ENCODE assay signal across 2 cellular contexts in the genomic region with DNA sequence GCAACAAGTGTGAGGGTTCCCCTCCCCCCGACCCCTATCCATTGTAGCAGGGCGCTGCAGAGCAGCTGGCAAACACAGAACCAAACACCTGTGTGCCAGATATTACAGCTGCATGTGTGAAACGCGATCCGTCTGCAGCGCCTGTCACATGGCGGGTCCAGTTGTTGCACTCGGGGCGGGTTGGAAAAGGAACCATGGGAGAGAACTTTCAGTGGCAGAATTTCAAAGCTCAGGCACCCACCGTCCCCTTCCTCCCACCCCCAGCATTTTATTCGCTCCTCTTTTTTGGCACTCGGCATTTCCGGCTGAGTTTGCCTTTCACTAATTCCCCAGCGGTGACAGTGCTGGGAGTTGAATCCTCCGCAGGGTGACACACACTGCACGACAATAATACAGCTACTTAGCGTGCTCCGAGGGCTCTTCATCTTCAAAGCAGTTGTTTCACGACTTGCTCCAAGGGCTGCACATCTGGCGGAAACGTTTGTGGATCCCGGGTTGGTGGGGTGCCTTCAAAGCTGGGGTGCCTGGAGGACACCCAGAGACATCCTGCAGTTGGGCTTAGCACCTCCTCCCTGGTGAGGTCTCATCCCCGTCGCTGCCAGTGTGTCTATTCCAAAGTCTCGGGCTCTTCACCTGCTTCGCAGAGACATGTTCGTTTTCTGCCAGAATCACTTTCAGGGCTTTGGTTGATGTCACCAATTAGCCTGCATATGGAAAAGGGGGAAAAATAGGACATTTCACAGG.
TF ChIP-seq lines count a peak whose summit lies in the region.

No MANE protein-coding gene starts in this region.

TF ChIP-seq in A549, 52 proteins besides CTCF, POLR2A, EP300 and RAD21:
- TF ChIP-seq REST (IDR thresholded peaks at IDR 0.05) (no peak), MAX (IDR thresholded peaks at IDR 0.05) (peak; percentile 24; the same call in 1 of the 2 replicates)

TF ChIP-seq in SK-N-SH, 30 proteins besides CTCF, POLR2A, EP300 and RAD21 (continued from another document):
- TF ChIP-seq REST (IDR thresholded peaks at IDR 0.05; ENCODE audit: low read depth, low read length): no peak
- TF ChIP-seq JUND (IDR thresholded peaks at IDR 0.05): no peak
- no peak for TF ChIP-seq RXRA (IDR thresholded peaks at IDR 0.05; ENCODE audit: borderline replicate concordance, low read depth)
- TF ChIP-seq MAX (IDR thresholded peaks at IDR 0.05; ENCODE audit: low read depth): 0 out of 2 replicates have a peak, but pooled peaks have one; percentile 17
- TF ChIP-seq, protein P1, sequence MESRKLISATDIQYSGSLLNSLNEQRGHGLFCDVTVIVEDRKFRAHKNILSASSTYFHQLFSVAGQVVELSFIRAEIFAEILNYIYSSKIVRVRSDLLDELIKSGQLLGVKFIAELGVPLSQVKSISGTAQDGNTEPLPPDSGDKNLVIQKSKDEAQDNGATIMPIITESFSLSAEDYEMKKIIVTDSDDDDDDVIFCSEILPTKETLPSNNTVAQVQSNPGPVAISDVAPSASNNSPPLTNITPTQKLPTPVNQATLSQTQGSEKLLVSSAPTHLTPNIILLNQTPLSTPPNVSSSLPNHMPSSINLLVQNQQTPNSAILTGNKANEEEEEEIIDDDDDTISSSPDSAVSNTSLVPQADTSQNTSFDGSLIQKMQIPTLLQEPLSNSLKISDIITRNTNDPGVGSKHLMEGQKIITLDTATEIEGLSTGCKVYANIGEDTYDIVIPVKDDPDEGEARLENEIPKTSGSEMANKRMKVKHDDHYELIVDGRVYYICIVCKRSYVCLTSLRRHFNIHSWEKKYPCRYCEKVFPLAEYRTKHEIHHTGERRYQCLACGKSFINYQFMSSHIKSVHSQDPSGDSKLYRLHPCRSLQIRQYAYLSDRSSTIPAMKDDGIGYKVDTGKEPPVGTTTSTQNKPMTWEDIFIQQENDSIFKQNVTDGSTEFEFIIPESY (IDR thresholded peaks at IDR 0.05; ENCODE audit: borderline replicate concordance, low read depth): no peak
- peak; percentile 64; the same call in 1 of the 2 replicates for TF ChIP-seq TCF12 (IDR thresholded peaks at IDR 0.05)
- peak; percentile 33; the same call in 1 of the 2 replicates for TF ChIP-seq MXI1 (IDR thresholded peaks at IDR 0.05; ENCODE audit: low read depth, low read length)
- no peak for TF ChIP-seq FOSL2 (IDR thresholded peaks at IDR 0.05; ENCODE audit: borderline replicate concordance, low read depth)
